In genomic region chr1:219906924-219907771, GRCh38 we compare ENCODE assay signal across 1 cellular context.
A peak's percentile ranks its signal among the peaks of the same experiment; 100 is the strongest.
TF ChIP-seq lines count a peak whose summit lies in the region.

No MANE protein-coding gene starts in this region.

TF ChIP-seq in K562, 482 proteins besides CTCF, POLR2A, EP300 and RAD21 (continued from another document and continues in another):
- TF ChIP-seq ZNF518B (CRISPR knock-in tag; IDR thresholded peaks at IDR 0.05) (no peak), SRSF9 (IDR thresholded peaks at IDR 0.05; ENCODE audit: borderline replicate concordance, low read depth, low read length) (no peak), ZFP1 (CRISPR knock-in tag; IDR thresholded peaks at IDR 0.05) (no peak), ZNF41 (CRISPR knock-in tag; conservative IDR thresholded peaks at IDR 0.05) (no peak), MED1 (CRISPR knock-in tag; IDR thresholded peaks at IDR 0.05; ENCODE audit: borderline replicate concordance) (no peak), ZNF76 (CRISPR knock-in tag; IDR thresholded peaks at IDR 0.05; ENCODE audit: borderline replicate concordance) (peak; percentile 21; the same call in 1 of the 2 replicates), SRF (CRISPR knock-in tag; IDR thresholded peaks at IDR 0.05) (peak in 1 of 2 experiments; percentile 56; a peak in 1 of 4 replicates), E4F1 (CRISPR knock-in tag; IDR thresholded peaks at IDR 0.05; ENCODE audit: borderline replicate concordance) (no peak), CREB5 (CRISPR knock-in tag; IDR thresholded peaks at IDR 0.05) (no peak), GTF3C2 (IDR thresholded peaks at IDR 0.05; ENCODE audit: borderline replicate concordance, extremely low read depth, insufficient read length) (no peak), HEY1 (CRISPR knock-in tag; IDR thresholded peaks at IDR 0.05; ENCODE audit: borderline replicate concordance) (peak; percentile 58; the same call in 1 of the 2 replicates), ZNF318 (IDR thresholded peaks at IDR 0.05; ENCODE audit: borderline replicate concordance in 1 of 2, low read depth in 1 of 2) (peak in 1 of 2 experiments; percentile 40; a peak in 1 of 4 replicates), TSC22D4 (tag; IDR thresholded peaks at IDR 0.05) (no peak), MGA (IDR thresholded peaks at IDR 0.05) (peak; percentile 50; the same call in 1 of the 2 replicates), MEF2D (tag; conservative IDR thresholded peaks at IDR 0.05; ENCODE audit: low read depth) (peak; percentile 83)
